In genomic region chr12:105156260-105156659, GRCh38 we compare ENCODE assay signal across 2 cellular contexts.
TF ChIP-seq lines count a peak whose summit lies in the region.

No MANE protein-coding gene starts in this region.

TF ChIP-seq in HepG2, 621 proteins besides CTCF, POLR2A, EP300 and RAD21:
- TF ChIP-seq ZBTB7A (CRISPR knock-in tag; IDR thresholded peaks at IDR 0.05) (no peak), MAFK (conservative IDR thresholded peaks at IDR 0.05 in 1 of 2, IDR thresholded peaks at IDR 0.05 in 1 of 2; ENCODE audit: low read length in 2 of 2) (peak; percentile 16 to 52; a peak in 2 of 4 replicates), FOXA3 (CRISPR knock-in tag; IDR thresholded peaks at IDR 0.05) (no peak), ZNF546 (CRISPR knock-in tag; conservative IDR thresholded peaks at IDR 0.05) (no peak)
TF ChIP-seq in HepG2: peak in this region for 1.

TF ChIP-seq in K562, 482 proteins besides CTCF, POLR2A, EP300 and RAD21:
- no peak for TF ChIP-seq NKRF (IDR thresholded peaks at IDR 0.05; ENCODE audit: borderline replicate concordance)
- no peak for TF ChIP-seq NRF1 (conservative IDR thresholded peaks at IDR 0.05 in 1 of 2, IDR thresholded peaks at IDR 0.05 in 1 of 2)
- no peak for TF ChIP-seq IFI16 (CRISPR knock-in tag; IDR thresholded peaks at IDR 0.05)
- no peak for TF ChIP-seq EZH2 (IDR thresholded peaks at IDR 0.05; ENCODE audit: borderline replicate concordance, low read depth, low read length)
- peak; percentile 45 for TF ChIP-seq C11orf30 (IDR thresholded peaks at IDR 0.05; ENCODE audit: low read depth)
- TF ChIP-seq ZNF609 (CRISPR knock-in tag; IDR thresholded peaks at IDR 0.05; ENCODE audit: borderline replicate concordance): no peak
- TF ChIP-seq SMAD2 (IDR thresholded peaks at IDR 0.05; ENCODE audit: low read depth, low read length): no peak
- TF ChIP-seq ZBTB12 (CRISPR knock-in tag; IDR thresholded peaks at IDR 0.05): no peak
- TF ChIP-seq MXD1 (CRISPR knock-in tag; IDR thresholded peaks at IDR 0.05; ENCODE audit: borderline replicate concordance, poor library complexity, severe bottlenecking): no peak
- TF ChIP-seq ZNF316 (IDR thresholded peaks at IDR 0.05): peak; percentile 80
